Comparison of ENCODE assay signal across 8 cellular contexts in the genomic region with DNA sequence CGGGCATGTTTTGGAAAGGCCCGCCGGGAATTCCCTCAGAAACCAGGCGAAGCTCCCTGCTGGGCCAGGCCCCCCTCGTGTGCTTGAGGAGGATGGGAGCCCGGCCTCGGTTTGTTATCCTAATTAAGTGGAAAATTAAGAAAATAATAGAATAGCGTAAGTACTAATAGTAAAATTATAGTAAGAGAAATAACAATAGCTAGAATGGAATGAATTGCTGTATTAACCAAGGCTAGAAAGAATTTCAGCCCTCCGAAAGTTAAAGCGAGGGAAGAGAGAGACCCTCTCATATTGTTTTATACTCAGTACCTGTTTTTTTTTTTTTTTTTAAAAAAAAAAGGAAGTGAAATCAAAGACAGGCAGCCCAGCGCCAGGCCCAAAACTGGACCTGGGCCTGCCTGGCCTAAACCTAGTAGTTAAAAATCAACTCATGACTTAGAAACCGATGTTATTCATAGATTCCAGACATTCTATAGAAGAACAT. TPM values are rescaled to one million over a fixed set of nuclear protein-coding genes. Genes with fewer than 3 reads are reported as not detected.
A peak's percentile ranks its signal among the peaks of the same experiment; 100 is the strongest.
DNase-seq lines count a peak whose midpoint lies in the region; ATAC-seq and TF ChIP-seq lines count a peak whose summit lies in the region.
"Not testable (repeated sequence)": the region's sequence is repeated elsewhere in the genome, so short reads cannot be mapped to it uniquely, and the experiment has no call there.

No MANE protein-coding gene starts in this region.

- H3K27me3 ChIP-seq in ACC112 (ENCODE audit: insufficient read depth, low read length); HL-60 (ENCODE audit: insufficient read depth, poor library complexity, severe bottlenecking); dorsolateral prefrontal cortex; left lung; gastrocnemius medialis: not testable (repeated sequence)

- not testable (repeated sequence) for H3K9me3 ChIP-seq in left lung, gastrocnemius medialis

- CTCF ChIA-PET in activated CD4-positive, alpha-beta memory T cell treated with anti-CD3 and anti-CD28 coated beads for 36 hours (lab: Charles Lee), result interaction anchor here (0.6 to 4.6 kb wide), 9 partner anchors 8 to 184 kb away, joined by 3 to 65 read pairs (median 4); partner anchors contain the start of genes AGBL3 and TMEM140

- H3K4me3 ChIP-seq in ACC112 (ENCODE audit: low read depth, low read length) (peak overlapping the region; percentile 88), HL-60 (replicated peaks; ENCODE audit: insufficient read depth, low read length) (peak overlapping the region; percentile 76), dorsolateral prefrontal cortex (peak overlapping the region; percentile 72 to 99 (median 91)), left lung (peak overlapping the region; percentile 57 to 85), gastrocnemius medialis (peak overlapping the region; percentile 63 to 85 (median 72))

- H3K4me1 ChIP-seq in ACC112 (ENCODE audit: control insufficient read depth, insufficient read depth, low read length, unreplicated experiment) (peaks cover 22% of the 10 kb centered on the region), left lung (peaks cover 8 to 48% of the 10 kb centered on the region in 2 donors), gastrocnemius medialis (peaks cover 47 to 53% of the 10 kb centered on the region in 2 donors)

- POLR2A ChIA-PET in activated CD4-positive, alpha-beta memory T cell treated with anti-CD3 and anti-CD28 coated beads for 36 hours (lab: Charles Lee), result interaction anchor here (0.6 to 3.7 kb wide), 9 partner anchors 8 to 525 kb away, joined by 3 to 32 read pairs (median 4); partner anchors contain the start of genes AGBL3, BPGM, TMEM140 and WDR91

- H3K36me3 Mint-ChIP-seq in activated CD4-positive, alpha-beta memory T cell treated with anti-CD3 and anti-CD28 coated beads for 36 hours, result peaks cover 35% of the 10 kb centered on the region

- not testable (repeated sequence) for H3K9me3 Mint-ChIP-seq in activated CD4-positive, alpha-beta memory T cell treated with anti-CD3 and anti-CD28 coated beads for 36 hours

- H2AFZ ChIP-seq in ACC112 (ENCODE audit: low read length, unreplicated experiment), result not testable (repeated sequence)

- peak overlapping the region; percentile 95 for H3K27ac Mint-ChIP-seq in activated CD4-positive, alpha-beta memory T cell treated with anti-CD3 and anti-CD28 coated beads for 36 hours

- H3K79me2 ChIP-seq in ACC112 (ENCODE audit: control insufficient read depth, insufficient read depth, low read length, unreplicated experiment), result peaks cover 33% of the 10 kb centered on the region

- H3K27ac ChIP-seq in ACC112 (ENCODE audit: low read depth, low read length) (peak overlapping the region; percentile 80), HL-60 (replicated peaks) (peak overlapping the region; percentile 99), dorsolateral prefrontal cortex (peak overlapping the region; percentile 73 to 99 (median 97)), left lung (peak overlapping the region; percentile 92 to 100), gastrocnemius medialis (peak overlapping the region; percentile 93 to 97 (median 96))

- intact Hi-C loops in activated CD4-positive, alpha-beta memory T cell treated with anti-CD3 and anti-CD28 coated beads for 36 hours (cut with micrococcal nuclease), result loop anchor here (1.0 to 5.0 kb wide), 4 partner anchors 40 to 419 kb away; partner anchors contain the start of genes AGBL3, CNOT4 and WDR91
- intact Hi-C loops in dorsolateral prefrontal cortex (cut with DNase I), result loop anchor here (1.0 to 5.0 kb wide), 3 partner anchors 23 to 185 kb away; partner anchors contain the start of genes AGBL3 (in 1 of the 2) and TMEM140 (in 1 of the 2)
- intact Hi-C loops in left lung (cut with DNase I), result not testable (repeated sequence)
- intact Hi-C loops in gastrocnemius medialis (cut with DNase I; ENCODE audit: low total_unique reads), result loop anchor here (1.0 to 5.0 kb wide), 4 partner anchors 24 to 479 kb away; partner anchors contain the start of genes AGBL3 and WDR91

- peaks cover 45% of the 10 kb centered on the region for H3K4me1 Mint-ChIP-seq in activated CD4-positive, alpha-beta memory T cell treated with anti-CD3 and anti-CD28 coated beads for 36 hours (ENCODE audit: low read depth)

- DNase-seq in HL-60 (ENCODE audit: low read depth in 1 of 2, low spot score in 1 of 2); activated CD4-positive, alpha-beta memory T cell treated with anti-CD3 and anti-CD28 coated beads for 36 hours; dorsolateral prefrontal cortex; left lung; gastrocnemius medialis: not testable (repeated sequence)

- H3K36me3 ChIP-seq in ACC112 (ENCODE audit: insufficient read depth, low read length), result peaks cover 15% of the 10 kb centered on the region; the same call in 1 of the 2 replicates
- peaks cover 0 to 25% of the 10 kb centered on the region in 2 donors for H3K36me3 ChIP-seq in left lung
- peaks cover 0 to 23% of the 10 kb centered on the region in 2 donors for H3K36me3 ChIP-seq in gastrocnemius medialis

- H3K4me3 Mint-ChIP-seq in activated CD4-positive, alpha-beta memory T cell treated with anti-CD3 and anti-CD28 coated beads for 36 hours, result peak overlapping the region; percentile 96

- in situ Hi-C loops in gastrocnemius medialis (cut with MboI; ENCODE audit: low sequenced_read_pairs in 4 of 4), result not testable (repeated sequence)

- H3K27me3 Mint-ChIP-seq in activated CD4-positive, alpha-beta memory T cell treated with anti-CD3 and anti-CD28 coated beads for 36 hours, result not testable (repeated sequence)

- not testable (repeated sequence) for TF ChIP-seq POLR2A in gastrocnemius medialis (IDR thresholded peaks at IDR 0.05)

- ATAC-seq in GM18909 (IDR thresholded peaks at IDR 0.05; ENCODE audit: poor library complexity, unreplicated experiment) (peak; percentile 31), HG02623 (IDR thresholded peaks at IDR 0.05; ENCODE audit: unreplicated experiment) (peak; percentile 4)
- not testable (repeated sequence) for ATAC-seq in left lung, gastrocnemius medialis

- not testable (repeated sequence) for TF ChIP-seq CTCF in HL-60 (IDR thresholded peaks at IDR 0.05; ENCODE audit: insufficient read depth, low read length); left lung (IDR thresholded peaks at IDR 0.05)
- TF ChIP-seq CTCF in dorsolateral prefrontal cortex (IDR thresholded peaks at IDR 0.05 in 54 of 56, conservative IDR thresholded peaks at IDR 0.05 in 2 of 56; ENCODE audit: low read depth in 1 of 56, partially characterized antibody in 56 of 56) (peak in 19 of 56 donors; percentile 1 to 62 (median 13)), gastrocnemius medialis (IDR thresholded peaks at IDR 0.05 in 4 of 5, conservative IDR thresholded peaks at IDR 0.05 in 1 of 5) (peak in 1 of 5 experiments; percentile 10)

RNA-seq across cellular contexts. Expression of gene CYREN, which starts 0.5 kb away (rescaled TPM):
- 10 to 100 TPM; 41.6 to 43.6 TPM for total RNA-seq in activated CD4-positive, alpha-beta memory T cell treated with anti-CD3 and anti-CD28 coated beads for 36 hours
- total RNA-seq in dorsolateral prefrontal cortex (10 to 100 TPM; 18.8 to 45.2 (median 26.9) TPM), left lung (10 to 100 TPM; 32.1 to 39.9 TPM), gastrocnemius medialis (10 to 100 TPM; 11.8 to 51.5 (median 20.4) TPM)

RNA-seq across cellular contexts. Expression of gene TMEM140, which starts 23.2 kb away (rescaled TPM):
- total RNA-seq in activated CD4-positive, alpha-beta memory T cell treated with anti-CD3 and anti-CD28 coated beads for 36 hours, result 1 to 10 TPM; 8.6 to 10.0 TPM
- total RNA-seq in dorsolateral prefrontal cortex (10 to 100 TPM in 65 of 120 experiments, 1 to 10 TPM in 55; 1.3 to 46.7 (median 10.6) TPM), left lung (10 to 100 TPM; 24.0 to 25.4 TPM), gastrocnemius medialis (100 to 1,000 TPM; 116 to 179 (median 145) TPM)

RNA-seq across cellular contexts. Expression of gene WDR91, which starts 40.3 kb away (rescaled TPM):
- 10 to 100 TPM; 10.3 to 11.0 TPM for total RNA-seq in activated CD4-positive, alpha-beta memory T cell treated with anti-CD3 and anti-CD28 coated beads for 36 hours
- total RNA-seq in dorsolateral prefrontal cortex (10 to 100 TPM; 24.7 to 53.9 (median 37.4) TPM), left lung (10 to 100 TPM; 22.9 to 27.9 TPM), gastrocnemius medialis (1 to 10 TPM; 3.6 to 8.0 (median 6.4) TPM)
